Comparison of ENCODE assay signal across 1 cellular context in the genomic region with DNA sequence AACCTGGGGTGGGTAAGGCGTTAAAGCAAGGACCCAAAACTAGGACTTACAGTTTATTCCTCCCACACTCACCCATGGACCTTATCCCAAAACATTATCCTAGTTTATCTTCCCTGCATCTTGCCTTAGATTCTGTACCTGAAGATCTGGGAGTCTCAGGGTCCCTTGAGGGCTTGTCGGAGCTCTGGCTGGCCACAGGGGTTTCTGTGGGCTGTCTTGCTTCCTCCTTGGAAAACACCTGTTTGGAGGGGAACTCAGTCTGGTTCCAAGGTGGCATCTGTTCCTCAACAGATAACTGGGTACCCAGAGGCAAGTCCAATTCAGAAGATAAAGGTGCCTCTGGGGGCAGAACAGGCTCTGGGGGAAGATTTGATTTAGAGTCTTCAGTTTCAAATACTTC.
TF ChIP-seq lines count a peak whose summit lies in the region.

No MANE protein-coding gene starts in this region.

TF ChIP-seq in K562, 482 proteins besides CTCF, POLR2A, EP300 and RAD21:
- TF ChIP-seq ZNF778 (CRISPR knock-in tag; IDR thresholded peaks at IDR 0.05) (no peak), ZSCAN29 (IDR thresholded peaks at IDR 0.05) (no peak)
